In the genomic region with DNA sequence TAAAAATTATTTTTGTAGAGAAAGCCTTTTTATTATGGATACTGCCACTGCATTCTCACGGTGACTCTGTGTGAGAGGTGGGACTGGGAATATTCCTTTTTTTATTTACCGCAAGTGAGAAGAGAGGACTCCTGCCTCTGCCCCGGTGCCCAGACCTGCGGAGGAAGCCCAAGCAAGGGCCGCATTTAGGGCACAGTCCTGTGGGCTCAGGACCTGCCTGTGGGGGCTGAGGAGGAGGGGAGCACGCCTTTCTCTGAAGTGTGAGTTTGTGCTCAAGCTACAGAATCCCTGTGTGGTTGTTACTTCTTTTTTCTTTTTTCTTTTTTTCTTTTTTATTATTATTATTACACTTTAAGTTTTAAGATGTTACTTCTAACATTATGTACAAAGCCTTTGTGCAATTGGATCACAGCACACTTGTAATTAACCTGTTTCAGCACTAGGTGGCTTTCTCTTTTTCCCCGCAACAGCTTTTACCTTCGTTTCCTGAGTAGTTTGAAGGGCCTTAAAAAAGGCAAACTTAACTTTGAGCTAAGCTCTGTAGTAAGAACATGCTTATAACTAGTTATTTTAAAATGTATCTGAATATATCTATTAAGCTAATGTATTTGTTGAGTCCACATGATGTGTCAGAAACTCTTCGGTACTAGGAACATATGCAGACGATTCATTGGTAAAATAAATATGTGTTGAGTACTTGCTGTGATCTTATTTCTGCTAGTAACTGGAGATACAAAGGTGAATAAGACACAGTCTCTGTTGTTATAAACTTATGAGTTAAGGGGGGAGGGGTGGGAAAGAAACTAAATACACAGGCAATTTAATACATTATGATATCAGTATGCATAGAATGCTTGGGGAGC, we compare ENCODE assay signal across 8 cellular contexts. TPM values are rescaled to one million over a fixed set of nuclear protein-coding genes. Genes with fewer than 3 reads are reported as not detected.
DNase-seq lines count a peak whose midpoint lies in the region; ATAC-seq and TF ChIP-seq lines count a peak whose summit lies in the region.

No MANE protein-coding gene starts in this region.

- H3K4me3 ChIP-seq in heart left ventricle (no peak overlapping the region), SU-DHL-6 (ENCODE audit: insufficient read depth, low read length, poor library complexity, severe bottlenecking) (no peak overlapping the region), thoracic aorta (no peak overlapping the region), neuronal stem cell (ENCODE audit: low read length in 2 of 2) (no peak overlapping the region)

- H3K4ac ChIP-seq in neuronal stem cell (ENCODE audit: low read length), result no peak overlapping the region

- 50 to 54% (median 52%) methylated on average over 10 of the region's 10 CpGs for WGBS in heart left ventricle, 4 donors
- no CpG with 5 or more reads among the region's 10 CpGs for WGBS in neuronal stem cell (ENCODE audit: extremely low coverage in 2 of 2, insufficient read length in 2 of 2, insufficient replicate concordance in 1 of 2), 2 donors

- DNase-seq in heart left ventricle (no peak), cardiac septum (ENCODE audit: low spot score) (no peak), germinal center (ENCODE audit: low spot score) (peak; percentile 41), thoracic aorta (ENCODE audit: low spot score) (no peak), neuronal stem cell (ENCODE audit: low spot score) (no peak)

- H4K20me1 ChIP-seq in SU-DHL-6 (ENCODE audit: low read depth, low read length), result no peaks in the 10 kb centered on the region

- H3K27ac ChIP-seq in heart left ventricle (no peak overlapping the region), SU-DHL-6 (ENCODE audit: low read depth, low read length) (no peak overlapping the region), thoracic aorta (no peak overlapping the region), neuronal stem cell (replicated peaks; ENCODE audit: low read length) (no peak overlapping the region)

- H3K79me1 ChIP-seq in neuronal stem cell (ENCODE audit: low read depth, low read length), result no peaks in the 10 kb centered on the region

- no peak for ATAC-seq in heart left ventricle
- peak; percentile 61 for ATAC-seq in HG02981 (IDR thresholded peaks at IDR 0.05; ENCODE audit: unreplicated experiment)
- ATAC-seq in thoracic aorta (ENCODE audit: insufficient number of reproducible peaks, low FRiP score, low read depth), result no peak
- ATAC-seq in HG03135 (IDR thresholded peaks at IDR 0.05; ENCODE audit: unreplicated experiment), result no peak

- H4K8ac ChIP-seq in neuronal stem cell (ENCODE audit: low read depth, low read length), result no peak overlapping the region

- no peak overlapping the region for H3K14ac ChIP-seq in neuronal stem cell (ENCODE audit: low read length)

- no peaks in the 10 kb centered on the region for H3K36me3 ChIP-seq in heart left ventricle
- no peaks in the 10 kb centered on the region for H3K36me3 ChIP-seq in SU-DHL-6 (ENCODE audit: low read length)
- H3K36me3 ChIP-seq in thoracic aorta, result no peaks in the 10 kb centered on the region
- H3K36me3 ChIP-seq in neuronal stem cell (replicated peaks in 1 of 2; ENCODE audit: control insufficient read depth in 2 of 2, insufficient read depth in 2 of 2, low read length in 2 of 2), result peaks cover 0 to 10% of the 10 kb centered on the region in 2 donors

- H2BK120ac ChIP-seq in neuronal stem cell (ENCODE audit: low read depth, low read length), result no peak overlapping the region

- H3K4me1 ChIP-seq in heart left ventricle, result peaks cover 2 to 93% (median 55%) of the 10 kb centered on the region in 12 donors
- H3K4me1 ChIP-seq in thoracic aorta (ENCODE audit: control insufficient read depth in 1 of 2, low read depth in 2 of 2), result peaks cover 41 to 92% of the 10 kb centered on the region in 2 donors
- H3K4me1 ChIP-seq in neuronal stem cell (ENCODE audit: control insufficient read depth in 2 of 2, insufficient read depth in 1 of 2, low read depth in 1 of 2, low read length in 2 of 2), result peaks cover 0 to 12% of the 10 kb centered on the region in 2 donors

- no peaks in the 10 kb centered on the region for H3K9me3 ChIP-seq in heart left ventricle
- no peaks in the 10 kb centered on the region for H3K9me3 ChIP-seq in SU-DHL-6 (ENCODE audit: insufficient read depth, low read length)
- no peaks in the 10 kb centered on the region for H3K9me3 ChIP-seq in thoracic aorta
- H3K9me3 ChIP-seq in neuronal stem cell (replicated peaks in 1 of 2; ENCODE audit: control insufficient read depth in 2 of 2, insufficient read depth in 1 of 2, low read depth in 1 of 2, low read length in 2 of 2), result no peaks in the 10 kb centered on the region

- TF ChIP-seq CTCF in heart left ventricle (IDR thresholded peaks at IDR 0.05) (peak; percentile 45 to 72 (median 59)), SU-DHL-6 (IDR thresholded peaks at IDR 0.05; ENCODE audit: insufficient read depth, low read length, poor library complexity, severe bottlenecking) (peak; percentile 40), thoracic aorta (IDR thresholded peaks at IDR 0.05) (peak; percentile 58)

- H3F3A ChIP-seq in SU-DHL-6 (ENCODE audit: insufficient read depth), result no peaks in the 10 kb centered on the region

- H3K27me3 ChIP-seq in heart left ventricle (no peaks in the 10 kb centered on the region), SU-DHL-6 (ENCODE audit: low read length) (no peaks in the 10 kb centered on the region), thoracic aorta (replicated peaks; ENCODE audit: insufficient read depth) (no peaks in the 10 kb centered on the region), neuronal stem cell (ENCODE audit: control insufficient read depth in 3 of 3, insufficient read depth in 3 of 3, low read depth in 1 of 3, low read length in 3 of 3) (no peaks in the 10 kb centered on the region)

- no peak overlapping the region for H3K18ac ChIP-seq in neuronal stem cell (ENCODE audit: low read length)

- no peaks in the 10 kb centered on the region for H3K79me2 ChIP-seq in SU-DHL-6 (ENCODE audit: insufficient read depth, low read length)

- H3K9ac ChIP-seq in SU-DHL-6 (ENCODE audit: low read length), result no peak overlapping the region
- H3K9ac ChIP-seq in neuronal stem cell (ENCODE audit: low read depth, low read length, poor library complexity), result no peak overlapping the region

- no peak overlapping the region for H4K91ac ChIP-seq in neuronal stem cell (ENCODE audit: low read depth, low read length, poor library complexity)

- H3K23ac ChIP-seq in neuronal stem cell (ENCODE audit: low read depth, low read length, poor library complexity), result no peak overlapping the region

- no peak for TF ChIP-seq POLR2A in heart left ventricle (IDR thresholded peaks at IDR 0.05)

- H2BK5ac ChIP-seq in neuronal stem cell (ENCODE audit: low read length), result no peak overlapping the region

- H2BK12ac ChIP-seq in neuronal stem cell (ENCODE audit: low read length), result no peak overlapping the region

- no peak overlapping the region for H2BK15ac ChIP-seq in neuronal stem cell (ENCODE audit: low read length)

- H3K4me2 ChIP-seq in SU-DHL-6 (ENCODE audit: low read depth, low read length, poor library complexity, severe bottlenecking) (no peak overlapping the region), neuronal stem cell (ENCODE audit: insufficient read depth, low read length, poor library complexity, severe bottlenecking) (no peak overlapping the region)

- H2AK5ac ChIP-seq in neuronal stem cell (ENCODE audit: low read depth, low read length), result no peak overlapping the region

- intact Hi-C loops in heart left ventricle (cut with DNase I), result loop anchor here in 3 of 10 donors (5.0 to 10.0 kb wide), 3 partner anchors 88 to 111 kb away; no protein-coding TSS in a partner anchor
- intact Hi-C loops in cardiac septum (cut with DNase I), result loop anchor here (5.0 kb wide), 1 partner anchor 111 kb away; no protein-coding TSS in a partner anchor

- H3K9me2 ChIP-seq in SU-DHL-6 (replicated peaks; ENCODE audit: insufficient read depth, low read length), result no peaks in the 10 kb centered on the region

- no peak overlapping the region for H2AFZ ChIP-seq in SU-DHL-6 (ENCODE audit: low read depth, low read length, severe bottlenecking)
- H2AFZ ChIP-seq in neuronal stem cell (ENCODE audit: low read length), result no peak overlapping the region

RNA-seq across cellular contexts. Expression of a gene that starts 18.3 kb away (rescaled TPM):
- 10 to 100 TPM; 24.4 to 76.0 (median 51.7) TPM for total RNA-seq in heart left ventricle
- polyA plus RNA-seq in heart left ventricle, result 1 to 10 TPM; 6.2 to 9.0 TPM
- 60.1 TPM for total RNA-seq in cardiac septum
- total RNA-seq in thoracic aorta, result 10 to 100 TPM; 64.2 to 89.5 TPM
- 12.4 TPM for polyA plus RNA-seq in neuronal stem cell (2013, experiment 1 of 2)
- 12.2 TPM for polyA plus RNA-seq in neuronal stem cell (2013, experiment 2 of 2)
